ENCODE assay signal across 1 cellular context in the genomic region with DNA sequence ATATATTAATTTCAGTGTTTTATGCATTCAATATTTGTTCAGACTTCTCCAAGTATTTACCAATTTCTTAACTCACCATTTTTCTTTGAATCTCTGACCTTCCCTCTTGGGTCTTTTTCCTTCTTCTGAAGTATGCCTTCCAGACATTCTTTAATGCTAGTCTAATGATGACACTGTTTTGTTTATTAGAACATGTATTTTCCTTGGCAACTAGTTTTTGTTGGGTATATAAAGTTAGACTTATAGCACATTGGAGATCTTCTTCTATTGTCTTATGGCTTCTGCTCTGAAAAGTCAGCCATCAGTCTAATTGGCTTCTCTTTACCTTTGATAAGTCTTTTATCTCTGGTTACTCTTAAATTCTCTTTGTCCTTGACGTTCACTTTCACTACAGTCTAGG.
TF ChIP-seq lines count a peak whose summit lies in the region.

No MANE protein-coding gene starts in this region.

TF ChIP-seq in IMR-90, 13 proteins besides CTCF, POLR2A, EP300 and RAD21 (continued from another document):
- no peak for TF ChIP-seq MXI1 (IDR thresholded peaks at IDR 0.05; ENCODE audit: borderline replicate concordance, low read depth, low read length)
- TF ChIP-seq, protein P1, sequence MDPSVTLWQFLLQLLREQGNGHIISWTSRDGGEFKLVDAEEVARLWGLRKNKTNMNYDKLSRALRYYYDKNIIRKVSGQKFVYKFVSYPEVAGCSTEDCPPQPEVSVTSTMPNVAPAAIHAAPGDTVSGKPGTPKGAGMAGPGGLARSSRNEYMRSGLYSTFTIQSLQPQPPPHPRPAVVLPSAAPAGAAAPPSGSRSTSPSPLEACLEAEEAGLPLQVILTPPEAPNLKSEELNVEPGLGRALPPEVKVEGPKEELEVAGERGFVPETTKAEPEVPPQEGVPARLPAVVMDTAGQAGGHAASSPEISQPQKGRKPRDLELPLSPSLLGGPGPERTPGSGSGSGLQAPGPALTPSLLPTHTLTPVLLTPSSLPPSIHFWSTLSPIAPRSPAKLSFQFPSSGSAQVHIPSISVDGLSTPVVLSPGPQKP (IDR thresholded peaks at IDR 0.05; ENCODE audit: borderline replicate concordance, low read depth, low read length) = no peak
- TF ChIP-seq SMC3 (IDR thresholded peaks at IDR 0.05; ENCODE audit: low read depth, low read length) = no peak
- TF ChIP-seq NFE2L2 (IDR thresholded peaks at IDR 0.05; ENCODE audit: low read depth, low read length) = no peak
- no peak for TF ChIP-seq BHLHE40 (IDR thresholded peaks at IDR 0.05; ENCODE audit: low read depth, low read length)
- TF ChIP-seq CHD1 (IDR thresholded peaks at IDR 0.05; ENCODE audit: low read depth, low read length) = no peak
